In the genomic region with DNA sequence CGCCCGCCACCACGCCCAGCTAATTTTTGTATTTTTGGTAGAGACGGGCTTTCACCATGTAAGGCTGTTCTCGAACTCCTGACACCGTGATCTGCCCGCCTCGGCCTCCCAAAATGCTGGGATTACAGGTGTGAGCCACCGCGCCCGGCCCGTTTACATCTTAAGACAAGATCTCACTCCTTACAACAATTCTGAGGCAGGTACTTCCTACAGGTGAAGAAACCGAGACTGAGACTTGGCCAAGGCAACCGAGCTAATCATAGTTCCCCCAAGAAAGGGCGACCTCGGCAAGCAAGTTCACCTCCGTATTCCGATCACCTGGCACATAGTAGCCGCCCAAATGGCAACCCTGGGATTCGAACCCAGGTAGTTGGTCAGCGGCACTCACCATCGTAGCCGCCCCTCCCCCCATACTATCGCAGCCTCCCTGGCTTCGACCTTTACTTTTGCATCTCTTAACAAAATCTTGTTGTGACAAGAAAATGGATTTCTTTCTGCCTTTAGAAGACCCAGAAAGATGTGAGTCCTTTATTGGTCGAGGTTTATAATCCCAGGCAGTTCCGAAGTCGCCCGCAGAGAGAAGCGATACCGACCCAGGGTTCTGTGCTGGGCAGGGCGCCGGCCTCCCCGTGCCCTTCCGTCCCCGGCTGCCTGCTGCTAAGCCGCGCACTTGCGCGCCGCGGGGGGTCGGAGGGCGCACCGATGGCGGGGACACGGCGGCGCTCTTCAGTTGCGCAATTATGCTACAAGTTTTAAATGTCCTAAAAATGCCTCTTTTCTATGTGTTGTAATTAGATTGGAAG, we compare ENCODE assay signal across 8 cellular contexts. TPM values are rescaled to one million over a fixed set of nuclear protein-coding genes. Genes with fewer than 3 reads are reported as not detected.
A peak's percentile ranks its signal among the peaks of the same experiment; 100 is the strongest.
DNase-seq lines count a peak whose midpoint lies in the region; ATAC-seq and TF ChIP-seq lines count a peak whose summit lies in the region.

No MANE protein-coding gene starts in this region.

- TF ChIP-seq CTCF in 22Rv1 (IDR thresholded peaks at IDR 0.05) (no peak), brain (conservative IDR thresholded peaks at IDR 0.05) (no peak), mesothelial cell of epicardium (IDR thresholded peaks at IDR 0.05; ENCODE audit: unreplicated experiment) (no peak)

- in situ Hi-C loops in ACHN (cut with HindIII; ENCODE audit: low pct_ligation_motif_present, low pct_unique_long_range_greater_than_20kb, low sequenced_read_pairs) = no loop called here

- H3K4me1 Mint-ChIP-seq in IgD-negative memory B cell = peaks cover 10 to 26% (median 20%) of the 10 kb centered on the region in 3 donors
- H3K4me1 Mint-ChIP-seq in brain = peaks cover 44% of the 10 kb centered on the region
- peaks cover 28% of the 10 kb centered on the region for H3K4me1 Mint-ChIP-seq in mesothelial cell of epicardium

- ATAC-seq in HG02678 (IDR thresholded peaks at IDR 0.05; ENCODE audit: unreplicated experiment) = no peak

- H3K27ac Mint-ChIP-seq in IgD-negative memory B cell (peak overlapping the region; percentile 14 to 48 (median 19)), brain (no peak overlapping the region), mesothelial cell of epicardium (no peak overlapping the region)

- H3K9me3 Mint-ChIP-seq in IgD-negative memory B cell (no peaks in the 10 kb centered on the region), brain (peaks cover 0 to 10% (median 2%) of the 10 kb centered on the region in 5 experiments), mesothelial cell of epicardium (no peaks in the 10 kb centered on the region)

- H3K4me3 Mint-ChIP-seq in IgD-negative memory B cell (peak overlapping the region; percentile 87 to 98 (median 96)), brain (peak overlapping the region; percentile 88 to 95 (median 92)), mesothelial cell of epicardium (peak overlapping the region; percentile 76)

- H3K36me3 Mint-ChIP-seq in IgD-negative memory B cell = peaks cover 1% of the 10 kb centered on the region
- H3K36me3 Mint-ChIP-seq in brain = peaks cover 7% of the 10 kb centered on the region
- H3K36me3 Mint-ChIP-seq in mesothelial cell of epicardium = no peaks in the 10 kb centered on the region

- DNase-seq in mesothelial cell of epicardium (ENCODE audit: low spot score in 2 of 2, unreplicated experiment in 2 of 2) = no peak
- DNase-seq in ACHN = no peak
- DNase-seq in kidney glomerular epithelial cell (lab: John Stamatoyannopoulos, UW) = no peak
- no peak for DNase-seq in NCI-H748 (lab: John Stamatoyannopoulos, UW; ENCODE audit: unreplicated experiment)

- H3K27me3 Mint-ChIP-seq in IgD-negative memory B cell (peaks cover 11% of the 10 kb centered on the region), brain (peaks cover 19% of the 10 kb centered on the region), mesothelial cell of epicardium (ENCODE audit: low read depth) (peaks cover 44% of the 10 kb centered on the region)

- peak overlapping the region; percentile 95 for H3K27ac ChIP-seq in 22Rv1

RNA-seq across cellular contexts. Expression of a gene that starts 1.1 kb away (rescaled TPM):
- polyA plus RNA-seq in IgD-negative memory B cell (0.08 TPM), brain (ENCODE audit: insufficient read depth, low read depth, low replicate concordance) (2.0 TPM)
- total RNA-seq in mesothelial cell of epicardium = 1.9 to 2.1 TPM (median 1.9 TPM) in 3 replicates

RNA-seq across cellular contexts. Expression of a gene that starts 59.4 kb away (rescaled TPM):
- polyA plus RNA-seq in IgD-negative memory B cell = 2.4 TPM
- polyA plus RNA-seq in brain (ENCODE audit: insufficient read depth, low read depth, low replicate concordance) = 2.6 TPM
- 11.9 to 15.3 TPM (median 15.1 TPM) in 3 replicates for total RNA-seq in mesothelial cell of epicardium

Comparison
In these comparisons a context has a peak if more than half of its experiments do, and no peak if none do; other contexts are left out.
1. H3K27ac Mint-ChIP-seq: peak in IgD-negative memory B cell (3 of 3); none in brain (0 of 5) and mesothelial cell of epicardium (single experiment).
2. Peak in every context shown above with its lines, with median percentiles within 50 percentile points of each other: H3K4me3 Mint-ChIP-seq.